8 cellular contexts compared by ENCODE assay signal in the genomic region with DNA sequence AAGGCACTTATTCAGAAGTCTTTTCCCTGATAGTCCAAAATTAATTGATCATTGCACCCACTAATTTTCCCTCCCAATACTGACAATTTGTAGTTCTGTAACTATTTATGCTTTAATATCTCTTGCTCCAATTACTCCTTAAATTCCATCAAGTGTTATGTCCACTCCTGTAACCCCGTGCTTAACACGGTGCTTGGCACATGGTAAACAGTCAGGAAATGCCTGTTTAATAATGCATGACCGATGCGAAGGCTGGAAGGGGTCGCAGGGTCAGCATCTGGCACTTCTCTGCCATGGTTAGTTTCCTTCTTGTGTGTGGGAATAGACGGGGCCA. TPM values are rescaled to one million over a fixed set of nuclear protein-coding genes. Genes with fewer than 3 reads are reported as not detected.
DNase-seq lines count a peak whose midpoint lies in the region; ATAC-seq and TF ChIP-seq lines count a peak whose summit lies in the region.

No MANE protein-coding gene starts in this region.

- H3K4me3 ChIP-seq in PC-3 (ENCODE audit: low read length) (peak overlapping the region; percentile 96), epithelial cell of esophagus (ENCODE audit: low read length) (peak overlapping the region; percentile 89)

- H3K9me3 Mint-ChIP-seq in Calu3 (ENCODE audit: low read depth, unreplicated experiment) (no peaks in the 10 kb centered on the region), osteocyte (ENCODE audit: unreplicated experiment) (no peaks in the 10 kb centered on the region)

- peak overlapping the region; percentile 88 for H2AFZ ChIP-seq in PC-3 (ENCODE audit: low read length)

- ATAC-seq in PC-3: no peak
- no peak for ATAC-seq in GM21367 (IDR thresholded peaks at IDR 0.05; ENCODE audit: unreplicated experiment)
- ATAC-seq in HG03139 (IDR thresholded peaks at IDR 0.05; ENCODE audit: unreplicated experiment): no peak

- H3K27me3 Mint-ChIP-seq in Calu3 (ENCODE audit: unreplicated experiment) (no peaks in the 10 kb centered on the region), osteocyte (ENCODE audit: unreplicated experiment) (no peaks in the 10 kb centered on the region)

- no peaks in the 10 kb centered on the region for H3K36me3 ChIP-seq in PC-3 (ENCODE audit: low read depth, low read length)

- no peaks in the 10 kb centered on the region for H3F3A ChIP-seq in PC-3 (ENCODE audit: low read length, unreplicated experiment)

- H3K9me2 ChIP-seq in PC-3 (replicated peaks; ENCODE audit: low read length): no peaks in the 10 kb centered on the region

- H3K27ac ChIP-seq in PC-3 (ENCODE audit: low read length): 0 out of 2 replicates have a peak overlapping the region, but pooled peaks have one; percentile 6

- intact Hi-C loops in Calu3 (cut with micrococcal nuclease; ENCODE audit: unreplicated experiment) (no loop called here), PC-3 (cut with micrococcal nuclease) (loop anchor here (5.0 kb wide), 1 partner anchor 134 kb away; a partner anchor contains a TSS)

- TF ChIP-seq CTCF in Calu3 (IDR thresholded peaks at IDR 0.05; ENCODE audit: unreplicated experiment): no peak
- no peak for TF ChIP-seq CTCF in PC-3 (conservative IDR thresholded peaks at IDR 0.05; ENCODE audit: low read depth, low read length)
- TF ChIP-seq CTCF in epithelial cell of esophagus (IDR thresholded peaks at IDR 0.05; ENCODE audit: insufficient read depth, low read depth, low read length, missing control alignments): no peak
- TF ChIP-seq CTCF in osteocyte (IDR thresholded peaks at IDR 0.05): no peak

- BruUV-seq in Calu3 (replicated peaks; lab: Mats Ljungman, UMichigan) (no TSS peak), PC-3 (replicated peaks; lab: Mats Ljungman, UMichigan) (TSS peak; percentile 98)

- no peaks in the 10 kb centered on the region for H3K9me3 ChIP-seq in PC-3 (ENCODE audit: low read length)

- H3K4me1 ChIP-seq in PC-3 (ENCODE audit: insufficient read depth, low read length): peaks cover 14% of the 10 kb centered on the region

- H3K4me3 Mint-ChIP-seq in Calu3 (ENCODE audit: low read depth, unreplicated experiment) (peak overlapping the region; percentile 89), osteocyte (ENCODE audit: unreplicated experiment) (peak overlapping the region; percentile 91)

- peaks cover 44% of the 10 kb centered on the region for H3K79me2 ChIP-seq in PC-3 (ENCODE audit: low read length)

- no peaks in the 10 kb centered on the region for H4K20me1 ChIP-seq in PC-3 (ENCODE audit: low read length)

- peak overlapping the region; percentile 96 for H3K9ac ChIP-seq in PC-3 (ENCODE audit: low read length)

- CTCF ChIA-PET in Calu3 (lab: Charles Lee) (interaction anchor here (0.7 to 0.9 kb wide), 3 partner anchors 9 to 56 kb away, joined by 3 to 4 read pairs (median 3); no protein-coding TSS in a partner anchor), PC-3 (lab: Charles Lee) (no interaction called here)

- H3K27me3 ChIP-seq in PC-3 (ENCODE audit: low read length): no peaks in the 10 kb centered on the region

- POLR2A ChIA-PET in PC-3 (lab: Charles Lee; ENCODE audit: unreplicated experiment): interaction anchor here (0.6 to 1.0 kb wide), 2 partner anchors 41 to 43 kb away, joined by 3 to 4 read pairs; no protein-coding TSS in a partner anchor

- H3K4me1 Mint-ChIP-seq in Calu3 (ENCODE audit: low read depth, unreplicated experiment) (peaks cover 10% of the 10 kb centered on the region), osteocyte (ENCODE audit: unreplicated experiment) (peaks cover 16% of the 10 kb centered on the region)

- H3K27ac Mint-ChIP-seq in Calu3 (ENCODE audit: unreplicated experiment): peak overlapping the region; percentile 85
- peak overlapping the region; percentile 91 for H3K27ac Mint-ChIP-seq in osteocyte (ENCODE audit: unreplicated experiment)

- H3K36me3 Mint-ChIP-seq in Calu3 (ENCODE audit: insufficient read depth, unreplicated experiment): peaks cover 17% of the 10 kb centered on the region
- no peaks in the 10 kb centered on the region for H3K36me3 Mint-ChIP-seq in osteocyte (ENCODE audit: unreplicated experiment)

- peak overlapping the region; percentile 85 for H3K4me2 ChIP-seq in PC-3 (ENCODE audit: low read length)

- DNase-seq in Calu3 (no peak), PC-3 (no peak), epithelial cell of esophagus (ENCODE audit: low read depth) (no peak), osteocyte (ENCODE audit: extremely low spot score, unreplicated experiment) (no peak), kidney glomerular epithelial cell (lab: John Stamatoyannopoulos, UW) (no peak)
- no peak for DNase-seq in stimulated activated CD4-positive, alpha-beta T cell treated with anti-CD3 and anti-CD28 coated beads, Interleukin-2, amount 100 ng/mL, for 48 hours

RNA-seq across cellular contexts. Expression of a gene that starts 0.6 kb away (rescaled TPM):
- 15.6 and 18.6 TPM in 2 replicates for total RNA-seq in Calu3 (2022)
- total RNA-seq in PC-3 (2014; rRNA removed): 34.3 and 37.9 TPM in 2 replicates
- total RNA-seq in osteocyte: 17.5 and 19.1 TPM in 2 replicates
